In the genomic region with DNA sequence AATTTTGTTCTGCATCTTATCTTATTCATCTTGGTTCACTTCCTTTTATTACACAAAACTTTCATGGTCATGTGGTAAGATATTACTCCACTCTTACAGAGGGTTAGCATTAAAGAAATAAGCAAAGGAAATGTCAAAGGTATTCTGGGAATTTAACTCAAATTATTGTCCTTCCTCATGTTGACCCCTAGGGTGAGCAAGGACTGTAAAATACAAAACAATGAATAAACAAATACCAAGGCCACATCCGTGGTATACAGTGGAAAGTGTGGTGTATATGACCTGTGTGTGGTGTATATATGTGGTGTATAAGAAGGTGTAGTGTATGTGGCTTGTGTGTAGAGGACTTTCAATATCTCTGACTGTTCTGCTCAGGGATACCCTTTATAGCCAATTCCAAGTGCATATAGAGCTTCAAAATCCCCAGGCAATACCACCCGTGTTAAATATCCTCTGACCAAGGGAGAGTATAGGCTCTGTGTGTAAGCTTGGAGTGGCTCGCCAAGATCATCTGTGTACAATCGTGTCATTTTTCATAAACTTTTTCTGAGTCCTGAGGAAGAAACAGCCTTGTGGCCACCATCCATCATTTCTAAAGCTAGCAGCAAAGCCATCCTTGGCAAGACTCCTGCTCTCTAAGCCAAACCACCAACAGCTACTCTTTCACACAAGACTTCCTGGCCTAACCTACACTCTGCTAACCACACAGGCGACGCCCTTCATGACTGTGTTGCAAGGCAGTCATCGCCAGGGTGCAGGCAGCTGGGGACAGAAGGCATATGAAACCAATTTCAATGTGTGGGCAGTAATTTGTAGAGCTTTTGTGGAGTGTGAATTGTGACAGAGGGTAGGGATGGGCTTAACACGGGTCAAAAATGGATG, we compare ENCODE assay signal across 8 cellular contexts.
DNase-seq lines count a peak whose midpoint lies in the region; ATAC-seq and TF ChIP-seq lines count a peak whose summit lies in the region.

No MANE protein-coding gene starts in this region.

- peaks cover 41% of the 10 kb centered on the region for H3K4me1 Mint-ChIP-seq in activated CD4-positive, alpha-beta T cell treated with anti-CD3 and anti-CD28 coated beads, Interleukin-2, amount 10 ng/mL, durations not matched to agents 24 days and 14 days
- peaks cover 4% of the 10 kb centered on the region; the same call in 1 of the 3 replicates for H3K4me1 Mint-ChIP-seq in GM23338

- H3K4me3 Mint-ChIP-seq in activated CD4-positive, alpha-beta T cell treated with anti-CD3 and anti-CD28 coated beads, Interleukin-2, amount 10 ng/mL, durations not matched to agents 24 days and 14 days = peak overlapping the region; percentile 73
- H3K4me3 Mint-ChIP-seq in GM23338 = no peak overlapping the region

- H3K9me3 Mint-ChIP-seq in activated CD4-positive, alpha-beta T cell treated with anti-CD3 and anti-CD28 coated beads, Interleukin-2, amount 10 ng/mL, durations not matched to agents 24 days and 14 days = no peaks in the 10 kb centered on the region
- no peaks in the 10 kb centered on the region for H3K9me3 Mint-ChIP-seq in GM23338

- peak overlapping the region; percentile 72 for H3K9ac ChIP-seq in Loucy (ENCODE audit: low read depth, low read length, poor library complexity, severe bottlenecking)
- peak overlapping the region; percentile 14 for H3K9ac ChIP-seq in skeletal muscle satellite cell (ENCODE audit: low read depth, low read length)
- H3K9ac ChIP-seq in Karpas-422 (ENCODE audit: low read length) = no peak overlapping the region

- peak overlapping the region; percentile 36 for H3K27ac ChIP-seq in effector memory CD4-positive, alpha-beta T cell (ENCODE audit: insufficient read depth, low read length, poor library complexity, severe bottlenecking)
- H3K27ac ChIP-seq in GM23338 (ENCODE audit: low read depth) (no peak overlapping the region), Karpas-422 (ENCODE audit: low read length) (no peak overlapping the region)

- peak overlapping the region; percentile 89 for H3K4me2 ChIP-seq in Loucy (ENCODE audit: low read depth, low read length, poor library complexity, severe bottlenecking)
- peak overlapping the region; percentile 50 for H3K4me2 ChIP-seq in skeletal muscle satellite cell (ENCODE audit: low read length)
- H3K4me2 ChIP-seq in GM23338 = no peak overlapping the region
- H3K4me2 ChIP-seq in Karpas-422 (ENCODE audit: low read depth, low read length, poor library complexity, severe bottlenecking) = no peak overlapping the region

- intact Hi-C loops in activated CD4-positive, alpha-beta T cell treated with anti-CD3 and anti-CD28 coated beads, Interleukin-2, amount 10 ng/mL, durations not matched to agents 24 days and 14 days (cut with micrococcal nuclease) = loop anchor here (1.0 to 5.0 kb wide), 8 partner anchors 13 to 591 kb away; no protein-coding TSS in a partner anchor

- H3K27me3 Mint-ChIP-seq in activated CD4-positive, alpha-beta T cell treated with anti-CD3 and anti-CD28 coated beads, Interleukin-2, amount 10 ng/mL, durations not matched to agents 24 days and 14 days = no peaks in the 10 kb centered on the region
- no peaks in the 10 kb centered on the region for H3K27me3 Mint-ChIP-seq in GM23338 (ENCODE audit: insufficient read depth, low read depth, poor library complexity)

- H3K4me1 ChIP-seq in Loucy (ENCODE audit: insufficient read depth, low read length, poor library complexity, severe bottlenecking) = peaks cover 61% of the 10 kb centered on the region
- H3K4me1 ChIP-seq in effector memory CD4-positive, alpha-beta T cell (ENCODE audit: control insufficient read depth, insufficient read depth, low read length, poor library complexity, severe bottlenecking) = peaks cover 50% of the 10 kb centered on the region
- H3K4me1 ChIP-seq in skeletal muscle satellite cell (ENCODE audit: control insufficient read depth, insufficient read depth, low read length) = peaks cover 48% of the 10 kb centered on the region
- H3K4me1 ChIP-seq in GM23338 (ENCODE audit: insufficient read depth) = no peaks in the 10 kb centered on the region
- peaks cover 6% of the 10 kb centered on the region for H3K4me1 ChIP-seq in Karpas-422 (ENCODE audit: low read length)

- TF ChIP-seq CTCF in Loucy (conservative IDR thresholded peaks at IDR 0.05; ENCODE audit: low read length) (peak; percentile 63), GM23338 (conservative IDR thresholded peaks at IDR 0.05; ENCODE audit: low read depth in 2 of 2) (peak in 1 of 2 experiments; percentile 24; a peak in 1 of 4 replicates)

- no peaks in the 10 kb centered on the region for H3K36me3 Mint-ChIP-seq in activated CD4-positive, alpha-beta T cell treated with anti-CD3 and anti-CD28 coated beads, Interleukin-2, amount 10 ng/mL, durations not matched to agents 24 days and 14 days (ENCODE audit: low read depth)
- H3K36me3 Mint-ChIP-seq in GM23338 (ENCODE audit: low read depth) = no peaks in the 10 kb centered on the region

- H3K4me3 ChIP-seq in Loucy (ENCODE audit: low read length, poor library complexity, severe bottlenecking) (peak overlapping the region; percentile 66), skeletal muscle satellite cell (ENCODE audit: low read length) (no peak overlapping the region), GM23338 (no peak overlapping the region), Karpas-422 (ENCODE audit: low read length) (no peak overlapping the region)
- H3K4me3 ChIP-seq in effector memory CD4-positive, alpha-beta T cell (ENCODE audit: insufficient read depth, low read depth, low read length, poor library complexity, severe bottlenecking) = no peak overlapping the region

- peak; percentile 95 for ATAC-seq in GM21619 (IDR thresholded peaks at IDR 0.05; ENCODE audit: unreplicated experiment)
- no peak for ATAC-seq in GM23338

- H2AFZ ChIP-seq in Loucy (ENCODE audit: low read length) (0 out of 2 replicates have a peak overlapping the region, but pooled peaks have one; percentile 2), GM23338 (no peak overlapping the region), Karpas-422 (ENCODE audit: low read length) (no peak overlapping the region)

- H3K9me2 ChIP-seq in Loucy (replicated peaks; ENCODE audit: low read depth, low read length) (no peaks in the 10 kb centered on the region), GM23338 (ENCODE audit: insufficient read depth) (no peaks in the 10 kb centered on the region), Karpas-422 (replicated peaks; ENCODE audit: insufficient read depth, low read length) (no peaks in the 10 kb centered on the region)

- H3K79me2 ChIP-seq in Loucy (ENCODE audit: insufficient read depth, low read length) (no peaks in the 10 kb centered on the region), GM23338 (replicated peaks; ENCODE audit: insufficient read depth) (no peaks in the 10 kb centered on the region), Karpas-422 (ENCODE audit: low read length) (no peaks in the 10 kb centered on the region)

- H3K9me3 ChIP-seq in Loucy (ENCODE audit: insufficient read depth, low read depth, low read length) (peaks cover 3% of the 10 kb centered on the region; the same call in 1 of the 2 replicates), skeletal muscle satellite cell (replicated peaks; ENCODE audit: low read length) (no peaks in the 10 kb centered on the region), Karpas-422 (ENCODE audit: low read length) (no peaks in the 10 kb centered on the region)
- H3K9me3 ChIP-seq in effector memory CD4-positive, alpha-beta T cell (ENCODE audit: control insufficient read depth, low read length) = no peaks in the 10 kb centered on the region

- H3K36me3 ChIP-seq in Loucy (ENCODE audit: insufficient read depth, low read length) (no peaks in the 10 kb centered on the region), skeletal muscle satellite cell (ENCODE audit: insufficient read depth, low read length) (no peaks in the 10 kb centered on the region), GM23338 (ENCODE audit: insufficient read depth) (no peaks in the 10 kb centered on the region; the same call in 1 of the 2 replicates), Karpas-422 (ENCODE audit: insufficient read depth, low read length) (no peaks in the 10 kb centered on the region)
- no peaks in the 10 kb centered on the region for H3K36me3 ChIP-seq in effector memory CD4-positive, alpha-beta T cell (ENCODE audit: control insufficient read depth, insufficient read depth, low read length)

- H3F3A ChIP-seq in Loucy (ENCODE audit: low read depth) = peaks cover 16% of the 10 kb centered on the region
- H3F3A ChIP-seq in GM23338 (replicated peaks; ENCODE audit: low read depth) = no peaks in the 10 kb centered on the region

- H4K20me1 ChIP-seq in Loucy (ENCODE audit: insufficient read depth, low read length, poor library complexity, severe bottlenecking) (no peaks in the 10 kb centered on the region), GM23338 (replicated peaks; ENCODE audit: insufficient read depth) (no peaks in the 10 kb centered on the region), Karpas-422 (ENCODE audit: insufficient read depth, low read depth, low read length) (no peaks in the 10 kb centered on the region)

- H3K27ac Mint-ChIP-seq in activated CD4-positive, alpha-beta T cell treated with anti-CD3 and anti-CD28 coated beads, Interleukin-2, amount 10 ng/mL, durations not matched to agents 24 days and 14 days = peak overlapping the region; percentile 94
- H3K27ac Mint-ChIP-seq in GM23338 = no peak overlapping the region

- no peaks in the 10 kb centered on the region for H3K27me3 ChIP-seq in Loucy (ENCODE audit: insufficient read depth, low read length, poor library complexity, severe bottlenecking)
- no peaks in the 10 kb centered on the region for H3K27me3 ChIP-seq in effector memory CD4-positive, alpha-beta T cell (replicated peaks; ENCODE audit: control insufficient read depth, insufficient read depth, low read length, poor library complexity, severe bottlenecking)
- no peaks in the 10 kb centered on the region for H3K27me3 ChIP-seq in skeletal muscle satellite cell (ENCODE audit: control insufficient read depth, insufficient read depth, low read length)
- no peaks in the 10 kb centered on the region for H3K27me3 ChIP-seq in GM23338 (ENCODE audit: insufficient read depth)
- H3K27me3 ChIP-seq in Karpas-422 (ENCODE audit: low read length) = no peaks in the 10 kb centered on the region

- DNase-seq in CMK (ENCODE audit: low read depth) (peak; percentile 41), GM23338 (ENCODE audit: low spot score) (no peak), Karpas-422 (no peak)
- peak; percentile 94 for DNase-seq in activated CD4-positive, alpha-beta T cell treated with anti-CD3 and anti-CD28 coated beads, Interleukin-2, amount 10 ng/mL, durations not matched to agents 24 days and 14 days
- peak; percentile 59 to 65 (median 64) for DNase-seq in effector memory CD4-positive, alpha-beta T cell

TF ChIP-seq in GM23338, 12 proteins besides CTCF, POLR2A, EP300 and RAD21 (continues in another document):
- no peak for TF ChIP-seq ZNF331 (CRISPR knock-in tag; IDR thresholded peaks at IDR 0.05; ENCODE audit: low read depth)
- TF ChIP-seq POLR2AphosphoS5 (IDR thresholded peaks at IDR 0.05; ENCODE audit: low read depth) = no peak
- TF ChIP-seq CREB1 (CRISPR knock-in tag; IDR thresholded peaks at IDR 0.05; ENCODE audit: low read depth) = no peak
- TF ChIP-seq ZNF114 (CRISPR knock-in tag; IDR thresholded peaks at IDR 0.05) = no peak
- no peak for TF ChIP-seq JUNB (IDR thresholded peaks at IDR 0.05; ENCODE audit: unreplicated experiment)
- TF ChIP-seq EZH2 (IDR thresholded peaks at IDR 0.05; ENCODE audit: low read depth, unreplicated experiment) = no peak
- no peak for TF ChIP-seq NANOG (IDR thresholded peaks at IDR 0.05; ENCODE audit: borderline replicate concordance)

Comparison
In these comparisons a context has a peak if more than half of its experiments do, and no peak if none do; other contexts are left out.
1. DNase-seq: peak in CMK (single experiment), activated CD4-positive, alpha-beta T cell treated with anti-CD3 and anti-CD28 coated beads, Interleukin-2, amount 10 ng/mL, durations not matched to agents 24 days and 14 days (single experiment) and effector memory CD4-positive, alpha-beta T cell (3 of 3); none in GM23338 (single experiment) and Karpas-422 (single experiment).
2. H3K4me2 ChIP-seq: peak in Loucy (single experiment) and skeletal muscle satellite cell (single experiment); none in GM23338 (single experiment) and Karpas-422 (single experiment).